10 cellular contexts compared by ENCODE assay signal in the genomic region with DNA sequence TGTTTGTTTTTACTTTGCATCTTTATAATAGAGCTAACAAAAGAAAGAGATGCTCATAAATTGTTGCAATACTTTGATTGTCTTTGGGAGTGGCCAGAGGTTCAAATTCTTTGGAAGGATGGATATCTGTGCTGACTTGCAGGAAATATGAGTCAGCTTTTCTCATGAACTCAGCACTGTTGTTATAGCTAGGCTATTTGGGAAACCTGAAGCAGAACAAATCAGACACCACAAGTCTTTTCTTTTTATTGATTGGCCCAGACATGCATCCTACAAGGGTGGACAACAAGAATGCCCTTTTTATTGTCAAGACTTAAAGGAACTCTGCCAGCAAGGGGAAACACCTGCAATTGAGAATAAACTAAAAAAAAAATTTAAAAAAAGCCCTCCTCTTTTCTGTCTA. TPM values are rescaled to one million over a fixed set of nuclear protein-coding genes. Genes with fewer than 3 reads are reported as not detected.
DNase-seq lines count a peak whose midpoint lies in the region; ATAC-seq and TF ChIP-seq lines count a peak whose summit lies in the region.
"Had no signal": no experiment of that assay in that cellular context is flagged by ENCODE, and none has a peak within 500 bp of the region (broad histone marks: within the 10 kb centered on the region; RNA-seq: fewer than 3 reads in every experiment).

No MANE protein-coding gene starts in this region.

- in situ Hi-C loops in Caki2 (cut with HindIII; ENCODE audit: low pct_unique_long_range_greater_than_20kb, low sequenced_read_pairs), result no loop called here

- ATAC-seq in sciatic nerve, result no peak
- ATAC-seq: activated CD4-positive, CD25-positive, alpha-beta regulatory T cell treated with anti-CD3 and anti-CD28 coated beads, Interleukin-2, amount 50 U/mL, for 24 hours had no signal

- no peaks in the 10 kb centered on the region for H3K27me3 ChIP-seq in spleen (replicated peaks in 1 of 7)

- no peak for TF ChIP-seq CTCF in spleen (IDR thresholded peaks at IDR 0.05 in 8 of 11, conservative IDR thresholded peaks at IDR 0.05 in 3 of 11)

- TF ChIP-seq POLR2A in spleen (IDR thresholded peaks at IDR 0.05), result no peak

- no peak overlapping the region for H3K27ac ChIP-seq in spleen

- intact Hi-C loops in sciatic nerve (cut with DNase I) (no loop called here), spleen (cut with DNase I; ENCODE audit: low total_unique reads) (no loop called here)

- H3K4me3 ChIP-seq in spleen, result no peak overlapping the region

- peaks cover 6 to 44% (median 21%) of the 10 kb centered on the region in 6 donors for H3K4me1 ChIP-seq in spleen

- H3K9me3 ChIP-seq in spleen, result no peaks in the 10 kb centered on the region

- H3K36me3 ChIP-seq in spleen, result no peaks in the 10 kb centered on the region

- DNase-seq in Caki2 (ENCODE audit: low read depth) (peak; percentile 42), LoVo (ENCODE audit: low spot score) (peak; percentile 52), amniotic stem cell (lab: John Stamatoyannopoulos, UW) (peak; percentile 28), kidney tubule cell (ENCODE audit: low spot score) (peak; percentile 59), sciatic nerve (ENCODE audit: low spot score) (no peak), spleen (no peak), GF-D8 (lab: John Stamatoyannopoulos, UW) (no peak)
- no peak for DNase-seq in stimulated activated naive CD4-positive, alpha-beta T cell treated with Interleukin-2 at 50 U/mL for 16 hours (lab: John Stamatoyannopoulos, UW)
- DNase-seq: NCI-H187 had no signal

RNA-seq across cellular contexts. Expression of gene DENND4A, which starts 4.5 kb away (rescaled TPM):
- total RNA-seq in Caki2 (2014; rRNA removed; shearing (Covaris generic); ENCODE audit: low replicate concordance), result 4.5 and 5.9 TPM in 2 replicates
- total RNA-seq in sciatic nerve, result 46.5 TPM
- total RNA-seq in spleen, result 10 to 100 TPM; 53.1 to 88.2 (median 61.5) TPM
- polyA plus RNA-seq in spleen, result 10 to 100 TPM in 1 of 3 donors, 1 to 10 TPM in 2; 9.4 to 11.1 (median 9.9) TPM

Comparison
In these comparisons a context has a peak if more than half of its experiments do, and no peak if none do; other contexts are left out.
1. DNase-seq: peak in Caki2 (single experiment), LoVo (single experiment), amniotic stem cell (single experiment) and kidney tubule cell (single experiment); none in sciatic nerve (single experiment), spleen (single experiment), stimulated activated naive CD4-positive, alpha-beta T cell treated with Interleukin-2 at 50 U/mL for 16 hours (single experiment) and GF-D8 (single experiment).